In the genomic region with DNA sequence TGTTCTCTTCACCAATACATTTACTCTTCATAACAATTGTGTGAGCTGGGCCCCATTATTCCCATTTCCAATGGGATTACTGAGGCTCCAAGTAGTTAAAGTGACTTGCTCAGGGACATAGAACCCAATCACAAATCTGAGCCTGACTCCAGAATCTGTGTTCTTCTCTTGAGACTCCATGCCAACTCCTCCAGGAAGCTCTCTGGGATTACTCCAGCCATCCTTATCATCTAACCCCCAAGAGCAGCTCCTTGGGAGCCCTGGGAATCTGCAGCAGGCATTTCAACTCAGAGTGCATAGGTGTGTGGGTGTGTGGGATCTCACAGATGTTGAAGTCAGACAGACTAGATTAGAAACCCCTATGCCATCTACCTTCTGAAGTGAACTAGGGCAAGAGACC, we compare ENCODE assay signal across 21 cellular contexts.
DNase-seq lines count a peak whose midpoint lies in the region; ATAC-seq, FAIRE-seq and TF ChIP-seq lines count a peak whose summit lies in the region.
"Had no signal": no experiment of that assay in that cellular context is flagged by ENCODE, and none has a peak within 500 bp of the region (broad histone marks: within the 10 kb centered on the region; RNA-seq: fewer than 3 reads in every experiment).

No MANE protein-coding gene starts in this region.

- H3K79me2 ChIP-seq in H9 (ENCODE audit: insufficient read depth, low read length) (no peaks in the 10 kb centered on the region), H1 (ENCODE audit: control insufficient read depth in 1 of 2, insufficient read depth in 2 of 2, low read length in 2 of 2) (no peaks in the 10 kb centered on the region)

- H3K9ac ChIP-seq in H9 (ENCODE audit: extremely low read depth, insufficient read length, low read length) (no peak overlapping the region), H1 (replicated peaks in 1 of 4; ENCODE audit: extremely low read depth in 1 of 4, low read depth in 3 of 4, low read length in 3 of 4) (no peak overlapping the region)
- H3K9ac ChIP-seq: BLaER1 treated with 17β-estradiol and CSF1 and Interleukin-3, amounts not matched to agents 10 nM and 100 nM had no signal

- no peak overlapping the region for H4K8ac ChIP-seq in H9 (replicated peaks; ENCODE audit: insufficient read length, low read depth, low read length)
- H4K8ac ChIP-seq in H1 (ENCODE audit: extremely low read depth, insufficient read depth, low read length), result no peak overlapping the region; the same call in 1 of the 2 replicates

- TF ChIP-seq EP300 in H1 (IDR thresholded peaks at IDR 0.05; ENCODE audit: borderline replicate concordance in 1 of 2, low read depth in 2 of 2, low read length in 2 of 2), result no peak

- no peaks in the 10 kb centered on the region for H3K27me3 Mint-ChIP-seq in H9 (ENCODE audit: low read depth)
- H3K27me3 Mint-ChIP-seq in CD4-positive, alpha-beta memory T cell, result peaks cover 0 to 4% of the 10 kb centered on the region in 2 donors
- H3K27me3 Mint-ChIP-seq: B cell had no signal

- H4K5ac ChIP-seq in H9 (ENCODE audit: insufficient read length, low read depth, low read length) (no peak overlapping the region), H1 (ENCODE audit: insufficient read length, low read depth, low read length) (no peak overlapping the region)

- H2BK120ac ChIP-seq in H9 (ENCODE audit: low read depth, low read length, poor library complexity, severe bottlenecking) (no peak overlapping the region), H1 (replicated peaks; ENCODE audit: low read depth, low read length) (peak overlapping the region; percentile 10)

- TF ChIP-seq POLR2A in H1 (IDR thresholded peaks at IDR 0.05; ENCODE audit: control extremely low read depth in 1 of 2, low read depth in 2 of 2, low read length in 2 of 2), result no peak

- H3K27ac Mint-ChIP-seq in H9, result peak overlapping the region in 2 of 3 experiments; percentile 33 to 78; a peak in 3 of 7 replicates
- no peak overlapping the region for H3K27ac Mint-ChIP-seq in CD4-positive, alpha-beta memory T cell
- H3K27ac Mint-ChIP-seq: B cell; CD4-positive, alpha-beta T cell; GM23338 had no signal

- H2BK20ac ChIP-seq in H9 (ENCODE audit: low read depth, low read length, poor library complexity, severe bottlenecking) (no peak overlapping the region), H1 (ENCODE audit: low read length) (peak overlapping the region; percentile 15; the same call in 1 of the 2 replicates)

- H3K27me3 ChIP-seq in H9 (ENCODE audit: insufficient read depth, low read length) (no peaks in the 10 kb centered on the region), H1 (replicated peaks in 1 of 4; ENCODE audit: control insufficient read depth in 3 of 4, extremely low read depth in 1 of 4, insufficient read depth in 3 of 4, low read length in 3 of 4) (0 out of 7 replicates have a peak, but pooled peaks cover 0 to 1% (median 0%) of the 10 kb centered on the region in 4 experiments), BE2C (no peaks in the 10 kb centered on the region)
- H3K27me3 ChIP-seq in CD4-positive, alpha-beta memory T cell (ENCODE audit: insufficient read depth, low read length), result no peaks in the 10 kb centered on the region
- H3K27me3 ChIP-seq: BLaER1 treated with 17β-estradiol and CSF1 and Interleukin-3, amounts not matched to agents 10 nM and 100 nM had no signal

- intact Hi-C loops in posterior vena cava (cut with DNase I), result no loop called here
- intact Hi-C loops in CD4-positive, alpha-beta memory T cell (cut with micrococcal nuclease), result no loop called here

- H3K18ac ChIP-seq in H9 (ENCODE audit: insufficient read length, low read depth, low read length), result no peak overlapping the region
- H3K18ac ChIP-seq in H1 (ENCODE audit: extremely low read depth, low read length), result no peak overlapping the region; the same call in 1 of the 2 replicates

- no peak overlapping the region for H2AK5ac ChIP-seq in H9 (ENCODE audit: insufficient read length, low read length)
- no peak overlapping the region for H2AK5ac ChIP-seq in H1 (ENCODE audit: low read depth, low read length)

- POLR2A ChIA-PET in H1 (lab: Charles Lee; ENCODE audit: partially characterized antibody), result interaction anchor here (1.3 kb wide), 1 partner anchor 215 kb away, joined by 3 read pairs; no protein-coding TSS in a partner anchor
- POLR2A ChIA-PET in CD4-positive, alpha-beta memory T cell (lab: Charles Lee; ENCODE audit: partially characterized antibody), result no interaction called here

- H3K4me3 Mint-ChIP-seq in H9, result no peak overlapping the region
- no peak overlapping the region for H3K4me3 Mint-ChIP-seq in CD4-positive, alpha-beta memory T cell
- H3K4me3 Mint-ChIP-seq: B cell; CD14-positive monocyte; CD4-positive, alpha-beta T cell; GM23338 had no signal

- H3K4me3 ChIP-seq in H1 (ENCODE audit: extremely low read depth in 1 of 4, insufficient read depth in 2 of 4, low read depth in 3 of 4, low read length in 4 of 4) (no peak overlapping the region), BE2C (ENCODE audit: low read depth, low read length) (no peak overlapping the region)
- H3K4me3 ChIP-seq in CD4-positive, alpha-beta memory T cell (ENCODE audit: low read length in 2 of 2), result no peak overlapping the region
- H3K4me3 ChIP-seq: BLaER1 treated with 17β-estradiol and CSF1 and Interleukin-3, amounts not matched to agents 10 nM and 100 nM; GM12878; GM23338 had no signal

- FAIRE-seq in H1 (lab: Jason Lieb, UNC), result no peak
- FAIRE-seq: D721Med, GM12878, H54 had no signal

- H3K23ac ChIP-seq in H9 (ENCODE audit: insufficient read length, low read depth, low read length) (no peak overlapping the region), H1 (ENCODE audit: insufficient read length) (no peak overlapping the region)

- H2AFZ ChIP-seq in H9 (ENCODE audit: low read length), result no peak overlapping the region
- no peak overlapping the region for H2AFZ ChIP-seq in H1 (ENCODE audit: low read length)

- no peaks in the 10 kb centered on the region for H4K20me1 ChIP-seq in H9 (ENCODE audit: control insufficient read depth, insufficient read depth, insufficient read length)
- no peaks in the 10 kb centered on the region for H4K20me1 ChIP-seq in H1 (replicated peaks in 1 of 2; ENCODE audit: control insufficient read depth in 1 of 2, insufficient read depth in 2 of 2, low read length in 2 of 2)
- H4K20me1 ChIP-seq: BLaER1 treated with 17β-estradiol and CSF1 and Interleukin-3, amounts not matched to agents 10 nM and 100 nM had no signal

- H3K27ac ChIP-seq in H9 (ENCODE audit: insufficient read length, low read depth, low read length) (no peak overlapping the region), H1 (ENCODE audit: low read depth, low read length) (no peak overlapping the region)
- no peak overlapping the region for H3K27ac ChIP-seq in CD4-positive, alpha-beta memory T cell (ENCODE audit: low read depth, low read length)
- H3K27ac ChIP-seq: BLaER1 treated with 17β-estradiol and CSF1 and Interleukin-3, amounts not matched to agents 10 nM and 100 nM had no signal

- no peaks in the 10 kb centered on the region; a peak in 1 of 5 replicates for H3K9me3 Mint-ChIP-seq in H9
- no peaks in the 10 kb centered on the region for H3K9me3 Mint-ChIP-seq in CD4-positive, alpha-beta memory T cell
- H3K9me3 Mint-ChIP-seq: CD4-positive, alpha-beta T cell; GM23338 had no signal

- H3K14ac ChIP-seq in H9 (ENCODE audit: insufficient read depth, low read length) (no peak overlapping the region), H1 (ENCODE audit: insufficient read length) (no peak overlapping the region)

- no peak for DNase-seq in H9
- no peak for DNase-seq in H1 (ENCODE audit: low read depth in 1 of 2, low spot score in 2 of 2)
- peak; percentile 4 for DNase-seq in posterior vena cava (ENCODE audit: low spot score)
- DNase-seq in BE2C, result no peak
- DNase-seq in superior temporal gyrus (ENCODE audit: extremely low spot score), result no peak
- no peak for DNase-seq in CD4-positive, alpha-beta memory T cell
- DNase-seq: Caco-2; CD4-positive, alpha-beta T cell; DMS 273 treated with DMSO at 0.1 percent for 48 hours; DMS79; EL; GDM1; HCEC 1CT had no signal

- H3K4me2 ChIP-seq in H9 (ENCODE audit: insufficient read depth, insufficient read length, low read length) (no peak overlapping the region), H1 (ENCODE audit: insufficient read depth in 1 of 2, low read depth in 2 of 2, low read length in 2 of 2) (no peak overlapping the region)
- H3K4me2 ChIP-seq: BLaER1 treated with 17β-estradiol and CSF1 and Interleukin-3, amounts not matched to agents 10 nM and 100 nM had no signal

- no peak overlapping the region for H3K56ac ChIP-seq in H9 (ENCODE audit: insufficient read length, low read depth, low read length)
- peak overlapping the region; percentile 20 for H3K56ac ChIP-seq in H1 (replicated peaks; ENCODE audit: insufficient read length, low read depth, low read length)

- H3K9me3 ChIP-seq in H9 (ENCODE audit: control insufficient read depth, low read depth, low read length), result no peaks in the 10 kb centered on the region
- no peaks in the 10 kb centered on the region for H3K9me3 ChIP-seq in H1 (ENCODE audit: insufficient read depth in 2 of 2, low read depth in 1 of 2, low read length in 1 of 2)
- no peaks in the 10 kb centered on the region for H3K9me3 ChIP-seq in BE2C
- no peaks in the 10 kb centered on the region for H3K9me3 ChIP-seq in CD4-positive, alpha-beta memory T cell (ENCODE audit: control insufficient read depth in 1 of 2, low read length in 2 of 2)
- H3K9me3 ChIP-seq: BLaER1 treated with 17β-estradiol and CSF1 and Interleukin-3, amounts not matched to agents 10 nM and 100 nM; Caco-2 had no signal

- no peak overlapping the region for H3T11ph ChIP-seq in H9 (ENCODE audit: low read length)

- no peak overlapping the region for H2BK12ac ChIP-seq in H9 (ENCODE audit: insufficient read length, low read depth, low read length)
- H2BK12ac ChIP-seq in H1 (ENCODE audit: low read depth, low read length), result no peak overlapping the region

- H3K36me3 ChIP-seq in H1 (ENCODE audit: control insufficient read depth in 2 of 4, insufficient read depth in 4 of 4, low read length in 3 of 4) (no peaks in the 10 kb centered on the region), BE2C (no peaks in the 10 kb centered on the region)
- H3K36me3 ChIP-seq in CD4-positive, alpha-beta memory T cell (ENCODE audit: insufficient read depth, low read length), result no peaks in the 10 kb centered on the region
- H3K36me3 ChIP-seq: BLaER1 treated with 17β-estradiol and CSF1 and Interleukin-3, amounts not matched to agents 10 nM and 100 nM had no signal

- TF ChIP-seq RAD21 in H1 (IDR thresholded peaks at IDR 0.05 in 1 of 2, conservative IDR thresholded peaks at IDR 0.05 in 1 of 2; ENCODE audit: low read depth in 2 of 2, low read length in 2 of 2), result no peak

- no peak for ATAC-seq in HG03025 (IDR thresholded peaks at IDR 0.05; ENCODE audit: low FRiP score, unreplicated experiment)
- ATAC-seq: GM12878 had no signal

- H3K4ac ChIP-seq in H9 (ENCODE audit: low read depth, low read length) (no peak overlapping the region), H1 (replicated peaks; ENCODE audit: insufficient read length, low read depth, low read length) (no peak overlapping the region)

- no peaks in the 10 kb centered on the region for H3K23me2 ChIP-seq in H9 (ENCODE audit: insufficient read length, low read depth, low read length, poor library complexity, severe bottlenecking)
- H3K23me2 ChIP-seq in H1 (ENCODE audit: low read depth, low read length), result no peaks in the 10 kb centered on the region

- CTCF ChIA-PET in H1 (lab: Charles Lee; ENCODE audit: partially characterized antibody), result interaction anchor here (0.6 kb wide), 1 partner anchor 26 kb away, joined by 3 read pairs; no protein-coding TSS in a partner anchor
- CTCF ChIA-PET in CD4-positive, alpha-beta memory T cell (lab: Charles Lee; ENCODE audit: partially characterized antibody), result interaction anchor here (0.6 to 0.7 kb wide), 2 partner anchors 177 to 195 kb away, joined by 3 read pairs; no protein-coding TSS in a partner anchor

- no peaks in the 10 kb centered on the region for H3K79me1 ChIP-seq in H9 (ENCODE audit: insufficient read depth, low read depth, low read length, poor library complexity, severe bottlenecking)
- no peaks in the 10 kb centered on the region for H3K79me1 ChIP-seq in H1 (ENCODE audit: low read depth, low read length)

- H2BK15ac ChIP-seq in H9 (ENCODE audit: low read depth, low read length), result no peak overlapping the region
- H2BK15ac ChIP-seq in H1 (ENCODE audit: low read length), result no peak overlapping the region

- H2BK5ac ChIP-seq in H9 (ENCODE audit: insufficient read length, low read length) (no peak overlapping the region), H1 (ENCODE audit: low read depth, low read length) (no peak overlapping the region)

- H3K36me3 Mint-ChIP-seq in H9 (ENCODE audit: insufficient read depth in 1 of 3, low read depth in 3 of 3), result no peaks in the 10 kb centered on the region
- H3K36me3 Mint-ChIP-seq in CD4-positive, alpha-beta memory T cell, result no peaks in the 10 kb centered on the region
- H3K36me3 Mint-ChIP-seq: CD14-positive monocyte had no signal

- TF ChIP-seq CTCF in H9 (conservative IDR thresholded peaks at IDR 0.05) (no peak), H1 (IDR thresholded peaks at IDR 0.05; ENCODE audit: control extremely low read depth in 1 of 3, insufficient read depth in 1 of 3, low read depth in 1 of 3, low read length in 3 of 3) (no peak), BE2C (IDR thresholded peaks at IDR 0.05; ENCODE audit: low read depth, low read length) (no peak)

- H4K91ac ChIP-seq in H9 (ENCODE audit: insufficient read length, low read depth, low read length) (no peak overlapping the region), H1 (replicated peaks; ENCODE audit: insufficient read length, low read length) (no peak overlapping the region)

- H3K4me1 ChIP-seq in H9 (ENCODE audit: insufficient read depth, low read length) (peaks cover 10% of the 10 kb centered on the region; the same call in 1 of the 2 replicates), H1 (replicated peaks in 1 of 4; ENCODE audit: control insufficient read depth in 3 of 4, insufficient read depth in 4 of 4, low read length in 3 of 4) (peaks cover 1 to 13% (median 12%) of the 10 kb centered on the region in 4 experiments; a peak in 6 of 7 replicates), BE2C (peaks cover 9% of the 10 kb centered on the region)
- H3K4me1 ChIP-seq in CD4-positive, alpha-beta memory T cell (ENCODE audit: insufficient read depth, low read length), result no peaks in the 10 kb centered on the region

- peaks cover 48 to 58% of the 10 kb centered on the region in 2 experiments for H3K4me1 Mint-ChIP-seq in H9
- H3K4me1 Mint-ChIP-seq in CD4-positive, alpha-beta memory T cell, result no peaks in the 10 kb centered on the region

Comparison
In these comparisons a context has a peak if more than half of its experiments do, and no peak if none do; other contexts are left out.
1. H3K27ac Mint-ChIP-seq: peak in H9 (2 of 3); none in CD4-positive, alpha-beta memory T cell (0 of 7).